16 cellular contexts compared by ENCODE assay signal in genomic region chr1:226761322-226761721, GRCh38.
"Had no signal": no experiment of that assay in that cellular context is flagged by ENCODE, and none has a peak within 500 bp of the region (broad histone marks: within the 10 kb centered on the region; RNA-seq: fewer than 3 reads in every experiment).

No MANE protein-coding gene starts in this region.

- H3K36me3 ChIP-seq: colonic mucosa, gastroesophageal sphincter, heart left ventricle, left ventricle myocardium inferior, tibial artery had no signal

- H3K4me1 ChIP-seq: colonic mucosa, gastroesophageal sphincter, heart left ventricle, left ventricle myocardium inferior, tibial artery had no signal

- H3K9me3 ChIP-seq: colonic mucosa, gastroesophageal sphincter, heart left ventricle, left ventricle myocardium inferior, tibial artery had no signal

- H3K27me3 ChIP-seq: colonic mucosa, gastroesophageal sphincter had no signal

- H3K4me3 ChIP-seq: colonic mucosa, gastroesophageal sphincter, heart left ventricle, left ventricle myocardium inferior, tibial artery had no signal

- H3K27ac ChIP-seq: colonic mucosa, gastroesophageal sphincter, heart left ventricle, left ventricle myocardium inferior, tibial artery had no signal

- ATAC-seq: gastroesophageal sphincter; heart left ventricle; stimulated activated naive CD8-positive, alpha-beta T cell treated with anti-CD3 and anti-CD28 coated beads, Interleukin-15, Interleukin-2, amounts not matched to agents 100 U/mL and 50 U/mL, for 24 hours had no signal

- DNase-seq: activated CD4-positive, alpha-beta T cell treated with anti-CD3 and anti-CD28 coated beads for 1 hour; activated CD4-positive, alpha-beta T cell treated with anti-CD3 and anti-CD28 coated beads, Interleukin-2, amount 50 U/mL, for 48 hours; activated naive CD4-positive, alpha-beta T cell treated with anti-CD3 and anti-CD28 coated beads for 36 hours; anterior cingulate cortex; colonic mucosa; endodermal cell; heart left ventricle; kidney glomerular epithelial cell; left ventricle myocardium inferior; occipital lobe; stimulated activated CD4-positive, alpha-beta T cell treated with anti-CD3 and anti-CD28 coated beads, Interleukin-2, amount 100 ng/mL, for 24 hours; stimulated activated naive CD8-positive, alpha-beta T cell treated with anti-CD3 and anti-CD28 coated beads, Interleukin-15, Interleukin-2, amounts not matched to agents 100 U/mL and 50 U/mL, for 24 hours; substantia nigra; T1000; tibial artery had no signal
